In the genomic region with DNA sequence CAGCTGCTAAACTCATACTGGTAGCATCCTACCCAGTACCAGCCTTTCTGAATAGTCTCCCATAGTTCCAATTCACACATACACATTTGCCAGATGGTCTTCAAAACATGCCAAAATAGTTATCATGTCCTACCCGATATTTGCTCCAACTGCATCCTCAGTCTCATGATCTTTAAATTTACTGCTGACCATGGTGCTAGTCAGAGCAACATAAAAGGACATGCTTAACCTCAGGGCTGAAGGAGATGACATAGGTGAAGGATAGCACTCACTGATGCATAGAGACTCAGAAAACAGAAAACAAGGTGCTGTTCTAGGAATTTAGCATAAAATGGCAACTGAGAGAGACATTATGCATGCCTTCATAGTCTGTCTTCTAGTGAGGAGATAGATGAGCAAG, we compare ENCODE assay signal across 22 cellular contexts.
DNase-seq lines count a peak whose midpoint lies in the region; ATAC-seq and TF ChIP-seq lines count a peak whose summit lies in the region.
"Had no signal": no experiment of that assay in that cellular context is flagged by ENCODE, and none has a peak within 500 bp of the region (broad histone marks: within the 10 kb centered on the region; RNA-seq: fewer than 3 reads in every experiment).

No MANE protein-coding gene starts in this region.

- H3K27ac Mint-ChIP-seq in GM23338, result no peak overlapping the region
- H3K27ac Mint-ChIP-seq in immature natural killer cell, result no peak overlapping the region
- H3K27ac Mint-ChIP-seq: CD14-positive monocyte; CD4-positive, alpha-beta memory T cell; CD4-positive, CD25-positive, alpha-beta regulatory T cell; CD8-positive, alpha-beta memory T cell had no signal

- H3K27me3 ChIP-seq in GM23338 (ENCODE audit: insufficient read depth) (no peaks in the 10 kb centered on the region), osteoblast (ENCODE audit: insufficient read depth, low read length) (no peaks in the 10 kb centered on the region), PC-9 (ENCODE audit: insufficient read depth, low read depth) (no peaks in the 10 kb centered on the region; the same call in 1 of the 2 replicates)
- H3K27me3 ChIP-seq: BLaER1 had no signal

- in situ Hi-C loops in KBM-7 (cut with MboI; ENCODE audit: low pct_unique_long_range_greater_than_20kb, low sequenced_read_pairs), result no loop called here

- intact Hi-C loops in PC-9 (cut with micrococcal nuclease; ENCODE audit: unreplicated experiment), result no loop called here

- no peak overlapping the region for H2AFZ ChIP-seq in GM23338
- no peak overlapping the region for H2AFZ ChIP-seq in osteoblast (ENCODE audit: low read length)
- H2AFZ ChIP-seq in PC-9, result no peak overlapping the region

- H3K36me3 ChIP-seq in GM23338 (ENCODE audit: insufficient read depth) (no peaks in the 10 kb centered on the region), osteoblast (ENCODE audit: insufficient read depth, low read length) (no peaks in the 10 kb centered on the region), PC-9 (ENCODE audit: low read depth) (no peaks in the 10 kb centered on the region)
- H3K36me3 ChIP-seq: BE2C, BLaER1 had no signal

- H3K4me2 ChIP-seq in GM23338, result no peak overlapping the region
- H3K4me2 ChIP-seq in osteoblast (ENCODE audit: insufficient read depth, low read length), result no peak overlapping the region
- no peak overlapping the region for H3K4me2 ChIP-seq in PC-9
- H3K4me2 ChIP-seq: BLaER1 had no signal

- H3K27me3 Mint-ChIP-seq in GM23338 (ENCODE audit: insufficient read depth, low read depth, poor library complexity) (peaks cover 3% of the 10 kb centered on the region), immature natural killer cell (ENCODE audit: low read depth in 3 of 3) (peaks cover 0 to 8% (median 5%) of the 10 kb centered on the region in 3 donors)

- no peaks in the 10 kb centered on the region for H3K79me2 ChIP-seq in GM23338 (replicated peaks; ENCODE audit: insufficient read depth)
- H3K79me2 ChIP-seq in osteoblast (ENCODE audit: insufficient read depth, low read length), result no peaks in the 10 kb centered on the region
- H3K79me2 ChIP-seq in PC-9 (ENCODE audit: low read depth), result no peaks in the 10 kb centered on the region

- H3K9me3 Mint-ChIP-seq in GM23338 (peaks cover 6% of the 10 kb centered on the region), immature natural killer cell (peaks cover 0 to 3% (median 0%) of the 10 kb centered on the region in 6 donors)

- H3K36me3 Mint-ChIP-seq in GM23338 (ENCODE audit: low read depth) (peaks cover 5% of the 10 kb centered on the region; the same call in 2 of the 3 replicates), immature natural killer cell (no peaks in the 10 kb centered on the region)
- H3K36me3 Mint-ChIP-seq: CD14-positive monocyte; CD4-positive, alpha-beta memory T cell; CD4-positive, CD25-positive, alpha-beta regulatory T cell; CD8-positive, alpha-beta memory T cell had no signal

- H3K4me3 Mint-ChIP-seq in GM23338, result no peak overlapping the region
- no peak overlapping the region for H3K4me3 Mint-ChIP-seq in immature natural killer cell
- H3K4me3 Mint-ChIP-seq: CD14-positive monocyte; CD4-positive, alpha-beta memory T cell; CD4-positive, CD25-positive, alpha-beta regulatory T cell; CD8-positive, alpha-beta memory T cell had no signal

- H3K4me1 Mint-ChIP-seq in GM23338 (no peaks in the 10 kb centered on the region), immature natural killer cell (no peaks in the 10 kb centered on the region)
- H3K4me1 Mint-ChIP-seq: CD14-positive monocyte; CD4-positive, alpha-beta memory T cell; CD8-positive, alpha-beta memory T cell had no signal

- H3K9me2 ChIP-seq in GM23338 (ENCODE audit: insufficient read depth) (peaks cover 7% of the 10 kb centered on the region; the same call in 1 of the 2 replicates), PC-9 (ENCODE audit: insufficient read depth) (no peaks in the 10 kb centered on the region)

- no peak for DNase-seq in GM23338 (ENCODE audit: low spot score)
- peak; percentile 10 for DNase-seq in osteoblast (ENCODE audit: insufficient read length, low spot score, missing footprints)
- DNase-seq in KBM-7, result no peak
- no peak for DNase-seq in immature natural killer cell
- no peak for DNase-seq in PC-9
- DNase-seq: 8988T; ACHN; BE2C; C1 segment of cervical spinal cord; CD4-positive, alpha-beta memory T cell; CD4-positive, CD25-positive, alpha-beta regulatory T cell; CD8-positive, alpha-beta memory T cell; COR-L47; DMS 273 treated with DMSO at 0.1 percent for 48 hours; DMS153; DMS53; DND-41; EL; GDM1 had no signal

- H3K27ac ChIP-seq in GM23338 (ENCODE audit: low read depth), result no peak overlapping the region
- H3K27ac ChIP-seq in osteoblast (ENCODE audit: low read depth, low read length), result no peak overlapping the region
- H3K27ac ChIP-seq in PC-9, result no peak overlapping the region
- H3K27ac ChIP-seq: BLaER1 had no signal

- 0 out of 2 replicates have a peak, but pooled peaks cover 4% of the 10 kb centered on the region for H4K20me1 ChIP-seq in GM23338 (replicated peaks; ENCODE audit: insufficient read depth)
- H4K20me1 ChIP-seq in osteoblast (ENCODE audit: insufficient read depth, low read length), result no peaks in the 10 kb centered on the region
- H4K20me1 ChIP-seq in PC-9 (ENCODE audit: insufficient read depth), result no peaks in the 10 kb centered on the region
- H4K20me1 ChIP-seq: BLaER1 had no signal

- POLR2A ChIA-PET in PC-9 (lab: Charles Lee; ENCODE audit: unreplicated experiment), result no interaction called here

- CTCF ChIA-PET in PC-9 (lab: Charles Lee), result no interaction called here

- no peak for TF ChIP-seq CTCF in GM23338 (conservative IDR thresholded peaks at IDR 0.05; ENCODE audit: low read depth in 2 of 2)
- TF ChIP-seq CTCF in osteoblast (IDR thresholded peaks at IDR 0.05; ENCODE audit: extremely low read depth, low read depth, low read length), result no peak
- TF ChIP-seq CTCF in PC-9 (conservative IDR thresholded peaks at IDR 0.05), result no peak

- TF ChIP-seq RAD21 in Ishikawa (IDR thresholded peaks at IDR 0.05; ENCODE audit: low read depth), result no peak

- H3K9me3 ChIP-seq in osteoblast (ENCODE audit: low read depth, low read length), result no peaks in the 10 kb centered on the region
- no peaks in the 10 kb centered on the region for H3K9me3 ChIP-seq in PC-9 (ENCODE audit: insufficient read depth, low read depth)
- H3K9me3 ChIP-seq: BE2C had no signal

- H3K4me1 ChIP-seq in GM23338 (ENCODE audit: insufficient read depth) (no peaks in the 10 kb centered on the region), osteoblast (ENCODE audit: insufficient read depth, low read length) (no peaks in the 10 kb centered on the region), PC-9 (replicated peaks; ENCODE audit: insufficient read depth) (no peaks in the 10 kb centered on the region)
- H3K4me1 ChIP-seq: BE2C, BLaER1 had no signal

- BruUV-seq in PC-9 (replicated peaks; lab: Mats Ljungman, UMichigan), result no TSS peak

- TF ChIP-seq EP300 in Ishikawa (IDR thresholded peaks at IDR 0.05; ENCODE audit: borderline replicate concordance), result no peak

- ATAC-seq in GM23338, result no peak

- H3F3A ChIP-seq in GM23338 (replicated peaks; ENCODE audit: low read depth) (no peaks in the 10 kb centered on the region), PC-9 (ENCODE audit: insufficient read depth, low read depth) (no peaks in the 10 kb centered on the region)

- H3K4me3 ChIP-seq in GM23338 (no peak overlapping the region), osteoblast (ENCODE audit: insufficient read depth, low read length) (no peak overlapping the region), PC-9 (no peak overlapping the region)
- H3K4me3 ChIP-seq: BLaER1 had no signal

TF ChIP-seq in GM23338, 12 proteins besides CTCF, POLR2A, EP300 and RAD21 (continues in another document):
- TF ChIP-seq STAT1 (IDR thresholded peaks at IDR 0.05; ENCODE audit: unreplicated experiment) (no peak), EZH2 (IDR thresholded peaks at IDR 0.05; ENCODE audit: low read depth, unreplicated experiment) (no peak), NANOG (IDR thresholded peaks at IDR 0.05; ENCODE audit: borderline replicate concordance) (no peak)

TF ChIP-seq in Ishikawa, 13 proteins besides CTCF, POLR2A, EP300 and RAD21:
- TF ChIP-seq, protein P1, sequence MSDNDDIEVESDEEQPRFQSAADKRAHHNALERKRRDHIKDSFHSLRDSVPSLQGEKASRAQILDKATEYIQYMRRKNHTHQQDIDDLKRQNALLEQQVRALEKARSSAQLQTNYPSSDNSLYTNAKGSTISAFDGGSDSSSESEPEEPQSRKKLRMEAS (IDR thresholded peaks at IDR 0.05), result no peak
- TF ChIP-seq FOXM1 (IDR thresholded peaks at IDR 0.05; ENCODE audit: borderline replicate concordance, low read depth), result no peak
- TF ChIP-seq, protein P2, sequence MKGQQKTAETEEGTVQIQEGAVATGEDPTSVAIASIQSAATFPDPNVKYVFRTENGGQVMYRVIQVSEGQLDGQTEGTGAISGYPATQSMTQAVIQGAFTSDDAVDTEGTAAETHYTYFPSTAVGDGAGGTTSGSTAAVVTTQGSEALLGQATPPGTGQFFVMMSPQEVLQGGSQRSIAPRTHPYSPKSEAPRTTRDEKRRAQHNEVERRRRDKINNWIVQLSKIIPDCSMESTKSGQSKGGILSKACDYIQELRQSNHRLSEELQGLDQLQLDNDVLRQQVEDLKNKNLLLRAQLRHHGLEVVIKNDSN (IDR thresholded peaks at IDR 0.05), result no peak
- no peak for TF ChIP-seq TCF12 (IDR thresholded peaks at IDR 0.05; ENCODE audit: low read depth)
- TF ChIP-seq, protein P3, sequence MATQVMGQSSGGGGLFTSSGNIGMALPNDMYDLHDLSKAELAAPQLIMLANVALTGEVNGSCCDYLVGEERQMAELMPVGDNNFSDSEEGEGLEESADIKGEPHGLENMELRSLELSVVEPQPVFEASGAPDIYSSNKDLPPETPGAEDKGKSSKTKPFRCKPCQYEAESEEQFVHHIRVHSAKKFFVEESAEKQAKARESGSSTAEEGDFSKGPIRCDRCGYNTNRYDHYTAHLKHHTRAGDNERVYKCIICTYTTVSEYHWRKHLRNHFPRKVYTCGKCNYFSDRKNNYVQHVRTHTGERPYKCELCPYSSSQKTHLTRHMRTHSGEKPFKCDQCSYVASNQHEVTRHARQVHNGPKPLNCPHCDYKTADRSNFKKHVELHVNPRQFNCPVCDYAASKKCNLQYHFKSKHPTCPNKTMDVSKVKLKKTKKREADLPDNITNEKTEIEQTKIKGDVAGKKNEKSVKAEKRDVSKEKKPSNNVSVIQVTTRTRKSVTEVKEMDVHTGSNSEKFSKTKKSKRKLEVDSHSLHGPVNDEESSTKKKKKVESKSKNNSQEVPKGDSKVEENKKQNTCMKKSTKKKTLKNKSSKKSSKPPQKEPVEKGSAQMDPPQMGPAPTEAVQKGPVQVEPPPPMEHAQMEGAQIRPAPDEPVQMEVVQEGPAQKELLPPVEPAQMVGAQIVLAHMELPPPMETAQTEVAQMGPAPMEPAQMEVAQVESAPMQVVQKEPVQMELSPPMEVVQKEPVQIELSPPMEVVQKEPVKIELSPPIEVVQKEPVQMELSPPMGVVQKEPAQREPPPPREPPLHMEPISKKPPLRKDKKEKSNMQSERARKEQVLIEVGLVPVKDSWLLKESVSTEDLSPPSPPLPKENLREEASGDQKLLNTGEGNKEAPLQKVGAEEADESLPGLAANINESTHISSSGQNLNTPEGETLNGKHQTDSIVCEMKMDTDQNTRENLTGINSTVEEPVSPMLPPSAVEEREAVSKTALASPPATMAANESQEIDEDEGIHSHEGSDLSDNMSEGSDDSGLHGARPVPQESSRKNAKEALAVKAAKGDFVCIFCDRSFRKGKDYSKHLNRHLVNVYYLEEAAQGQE (IDR thresholded peaks at IDR 0.05; ENCODE audit: low read depth), result peak; percentile 31; the same call in 1 of the 2 replicates
